8 cellular contexts compared by ENCODE assay signal in the genomic region with DNA sequence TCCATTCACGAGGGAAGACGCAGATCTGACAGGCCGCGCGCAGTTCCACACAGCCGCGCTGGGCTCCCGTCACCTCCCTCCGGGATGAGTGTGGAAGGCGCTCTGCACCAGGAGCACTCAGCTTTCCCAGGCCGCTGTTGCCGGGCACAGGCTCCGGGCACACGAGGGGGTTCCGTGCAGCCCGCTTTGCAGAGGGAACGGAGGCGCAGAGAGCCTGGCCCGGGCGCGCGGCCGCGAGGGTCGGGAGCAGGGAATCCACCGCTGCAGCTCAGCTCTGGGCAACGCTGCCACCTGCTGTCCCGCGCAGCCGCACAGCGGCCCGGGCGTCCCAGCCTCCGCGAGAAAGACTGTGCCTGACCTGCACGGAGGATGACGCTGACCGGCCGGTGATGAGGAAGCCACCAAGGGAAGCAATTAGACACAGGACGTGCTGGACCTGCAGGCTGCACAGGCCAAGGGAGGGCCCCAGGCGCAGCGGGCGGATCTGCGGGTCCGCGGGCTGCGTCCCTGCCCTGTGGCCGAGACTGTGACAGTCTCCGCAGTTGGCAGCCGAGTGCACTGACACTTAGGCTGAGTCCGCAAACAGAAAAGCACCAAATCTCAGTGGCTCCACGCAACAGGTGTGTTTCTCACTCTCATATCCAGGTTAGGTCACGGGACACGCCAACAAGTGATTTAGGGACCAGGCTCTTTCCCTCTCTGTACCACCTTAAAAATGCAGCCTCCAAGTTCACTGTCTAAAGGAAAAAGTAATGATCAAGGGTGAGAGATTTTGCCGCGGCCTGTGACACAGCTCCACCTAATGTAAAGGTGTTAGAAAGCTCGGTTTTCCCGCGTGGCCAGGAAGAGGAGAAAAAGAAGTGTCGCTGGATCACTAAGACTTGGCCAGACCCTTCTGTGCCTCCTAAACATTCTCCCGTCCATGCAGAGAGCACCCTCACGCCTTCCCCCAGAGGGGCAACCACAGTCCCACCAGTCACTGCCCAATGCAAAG.
DNase-seq lines count a peak whose midpoint lies in the region; ATAC-seq and TF ChIP-seq lines count a peak whose summit lies in the region.

No MANE protein-coding gene starts in this region.

- H3K4me3 ChIP-seq in AG10803 (ENCODE audit: low read length) (no peak overlapping the region), cardiac fibroblast (replicated peaks in 1 of 2; ENCODE audit: low read depth in 2 of 2, low read length in 2 of 2) (peak overlapping the region in 1 of 2 donors; percentile 39)

- 0 out of 2 replicates have a peak, but pooled peaks have one; percentile 3 for TF ChIP-seq CTCF in AG10803 (conservative IDR thresholded peaks at IDR 0.05; ENCODE audit: low read length)
- peak; percentile 44 for TF ChIP-seq CTCF in cardiac fibroblast (IDR thresholded peaks at IDR 0.05; ENCODE audit: low read depth, low read length)

- DNase-seq in AG10803 (ENCODE audit: low read depth), result no peak
- peak; percentile 53 for DNase-seq in NCI-H748 treated with DMSO at 0.1 percent for 48 hours (lab: John Stamatoyannopoulos, UW)
- DNase-seq in cardiac fibroblast (ENCODE audit: low read depth in 2 of 2), result peak; percentile 2 to 39
- peak; percentile 87 for DNase-seq in kidney tubule cell (ENCODE audit: low spot score)
- DNase-seq in stimulated activated naive CD8-positive, alpha-beta T cell treated with anti-CD3 and anti-CD28 coated beads, Interleukin-15, Interleukin-2, amounts not matched to agents 100 U/mL and 50 U/mL, for 24 hours, result peak; percentile 17
- no peak for DNase-seq in NCI-H2107 (lab: John Stamatoyannopoulos, UW)

- ATAC-seq in GM18502 (IDR thresholded peaks at IDR 0.05; ENCODE audit: poor library complexity, unreplicated experiment), result peak; percentile 89
- peak; percentile 82 for ATAC-seq in HG03039 (IDR thresholded peaks at IDR 0.05; ENCODE audit: unreplicated experiment)
- peak; percentile 46 for ATAC-seq in stimulated activated naive CD8-positive, alpha-beta T cell treated with anti-CD3 and anti-CD28 coated beads, Interleukin-15, Interleukin-2, amounts not matched to agents 100 U/mL and 50 U/mL, for 24 hours

Comparison
In these comparisons a context has a peak if more than half of its experiments do, and no peak if none do; other contexts are left out.
1. DNase-seq: peak in NCI-H748 treated with DMSO at 0.1 percent for 48 hours (single experiment), cardiac fibroblast (2 of 2), kidney tubule cell (single experiment) and stimulated activated naive CD8-positive, alpha-beta T cell treated with anti-CD3 and anti-CD28 coated beads, Interleukin-15, Interleukin-2, amounts not matched to agents 100 U/mL and 50 U/mL, for 24 hours (single experiment); none in AG10803 (single experiment) and NCI-H2107 (single experiment).
2. Peak in every context shown above with its lines, with median percentiles within 50 percentile points of each other: ATAC-seq.